Comparison of ENCODE assay signal across 24 cellular contexts in the genomic region with DNA sequence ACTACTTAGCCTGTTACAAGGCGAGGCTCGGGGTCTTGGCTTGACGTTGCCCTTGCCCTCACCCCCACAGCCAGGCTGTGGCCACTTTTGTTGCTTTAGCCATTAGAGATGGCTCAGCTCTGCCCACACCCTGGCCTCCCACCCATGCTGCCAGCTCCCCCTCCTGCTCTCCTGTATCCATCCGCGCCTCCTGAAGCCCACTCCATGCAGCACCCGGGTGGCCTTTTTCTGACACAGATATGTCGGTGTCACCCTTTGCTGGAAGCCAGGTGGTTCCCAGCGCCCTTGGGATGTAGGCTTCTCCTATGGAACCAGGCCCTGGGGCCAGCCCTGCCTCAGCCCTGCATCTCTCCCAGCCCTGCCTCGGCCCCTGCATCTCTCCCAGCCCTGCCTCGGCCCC. TPM values are rescaled to one million over a fixed set of nuclear protein-coding genes. Genes with fewer than 3 reads are reported as not detected.
DNase-seq lines count a peak whose midpoint lies in the region; ATAC-seq, FAIRE-seq and TF ChIP-seq lines count a peak whose summit lies in the region.
"Had no signal": no experiment of that assay in that cellular context is flagged by ENCODE, and none has a peak within 500 bp of the region (broad histone marks: within the 10 kb centered on the region; RNA-seq: fewer than 3 reads in every experiment).

No MANE protein-coding gene starts in this region.

- no peak for TF ChIP-seq CTCF in A549 (IDR thresholded peaks at IDR 0.05)
- no peak; the same call in 1 of the 2 replicates for TF ChIP-seq CTCF in HEK293 (tag by site-specific recombination; IDR thresholded peaks at IDR 0.05)
- no peak for TF ChIP-seq CTCF in Calu3 (IDR thresholded peaks at IDR 0.05; ENCODE audit: unreplicated experiment)
- no peak for TF ChIP-seq CTCF in Caco-2 (IDR thresholded peaks at IDR 0.05; ENCODE audit: insufficient read depth in 1 of 2, low read depth in 1 of 2, low read length in 1 of 2, severe bottlenecking in 1 of 2, unreplicated experiment in 1 of 2)
- no peak for TF ChIP-seq CTCF in left lung (IDR thresholded peaks at IDR 0.05)

- TF ChIP-seq POLR2A in A549 (IDR thresholded peaks at IDR 0.05; ENCODE audit: low read length) = no peak

- no peak overlapping the region for H2AFZ ChIP-seq in neuronal stem cell (ENCODE audit: low read length)

- intact Hi-C loops in Calu3 (cut with micrococcal nuclease; ENCODE audit: unreplicated experiment) = no loop called here
- intact Hi-C loops in Caco-2 (cut with micrococcal nuclease; ENCODE audit: unreplicated experiment) = loop anchor here (2.0 kb wide), 1 partner anchor 33 kb away; no protein-coding TSS in a partner anchor
- intact Hi-C loops in left lung (cut with DNase I) = no loop called here

- H3K23ac ChIP-seq in neuronal stem cell (ENCODE audit: low read depth, low read length, poor library complexity) = peak overlapping the region; percentile 55

- peak overlapping the region; percentile 93 for H2BK5ac ChIP-seq in neuronal stem cell (ENCODE audit: low read length)

- no peak overlapping the region for H3K4ac ChIP-seq in neuronal stem cell (ENCODE audit: low read length)

- H2BK120ac ChIP-seq in neuronal stem cell (ENCODE audit: low read depth, low read length) = no peak overlapping the region

- H3K4me2 ChIP-seq in A549 = no peak overlapping the region
- H3K4me2 ChIP-seq in neuronal stem cell (ENCODE audit: insufficient read depth, low read length, poor library complexity, severe bottlenecking) = no peak overlapping the region
- H3K4me2 ChIP-seq: KMS-11, SK-N-SH had no signal

- TF ChIP-seq RAD21 in A549 (conservative IDR thresholded peaks at IDR 0.05 in 1 of 2, IDR thresholded peaks at IDR 0.05 in 1 of 2) = no peak

- no peak overlapping the region for H4K91ac ChIP-seq in neuronal stem cell (ENCODE audit: low read depth, low read length, poor library complexity)

- H3K4me3 ChIP-seq in A549 (no peak overlapping the region), HEK293 (ENCODE audit: low read depth, low read length) (no peak overlapping the region), neuronal stem cell (ENCODE audit: low read length in 2 of 2) (no peak overlapping the region), Caco-2 (ENCODE audit: low read depth, low read length) (no peak overlapping the region), left lung (no peak overlapping the region)

- no peak for TF ChIP-seq EP300 in A549 (IDR thresholded peaks at IDR 0.05)

- peak; percentile 15 to 28 for ATAC-seq in A549
- ATAC-seq in left lung = no peak
- ATAC-seq in GM21619 (IDR thresholded peaks at IDR 0.05; ENCODE audit: unreplicated experiment) = no peak

- peaks cover 0 to 80% of the 10 kb centered on the region in 2 experiments; a peak in 2 of 3 replicates for H3K36me3 ChIP-seq in HEK293 (ENCODE audit: control insufficient read depth in 2 of 2, insufficient read depth in 1 of 2, low read length in 2 of 2)
- peaks cover 32 to 74% of the 10 kb centered on the region in 2 donors for H3K36me3 ChIP-seq in neuronal stem cell (replicated peaks in 1 of 2; ENCODE audit: control insufficient read depth in 2 of 2, insufficient read depth in 2 of 2, low read length in 2 of 2)
- no peaks in the 10 kb centered on the region for H3K36me3 ChIP-seq in Caco-2 (ENCODE audit: control insufficient read depth, insufficient read depth, low read length)
- H3K36me3 ChIP-seq in left lung = peaks cover 0 to 98% of the 10 kb centered on the region in 2 donors

- H3K27me3 ChIP-seq in neuronal stem cell (ENCODE audit: control insufficient read depth in 3 of 3, insufficient read depth in 3 of 3, low read depth in 1 of 3, low read length in 3 of 3) (no peaks in the 10 kb centered on the region), Caco-2 (replicated peaks; ENCODE audit: control insufficient read depth, insufficient read depth, low read length) (no peaks in the 10 kb centered on the region), left lung (no peaks in the 10 kb centered on the region)

- H3K36me3 Mint-ChIP-seq in Calu3 (ENCODE audit: insufficient read depth, unreplicated experiment) = peaks cover 45% of the 10 kb centered on the region
- peaks cover 16% of the 10 kb centered on the region for H3K36me3 Mint-ChIP-seq in Caco-2 (ENCODE audit: insufficient read depth, unreplicated experiment)

- H3K9me3 ChIP-seq in A549 (no peaks in the 10 kb centered on the region), HEK293 (ENCODE audit: control insufficient read depth, insufficient read depth, low read depth, low read length) (no peaks in the 10 kb centered on the region), neuronal stem cell (replicated peaks in 1 of 2; ENCODE audit: control insufficient read depth in 2 of 2, insufficient read depth in 1 of 2, low read depth in 1 of 2, low read length in 2 of 2) (no peaks in the 10 kb centered on the region), Caco-2 (no peaks in the 10 kb centered on the region), left lung (no peaks in the 10 kb centered on the region)
- H3K9me3 ChIP-seq: SK-N-SH had no signal

- H3K4me1 Mint-ChIP-seq in Calu3 (ENCODE audit: low read depth, unreplicated experiment) = no peaks in the 10 kb centered on the region
- H3K4me1 Mint-ChIP-seq in Caco-2 (ENCODE audit: low read depth, unreplicated experiment) = no peaks in the 10 kb centered on the region

- H3K27ac ChIP-seq in A549 (no peak overlapping the region), HEK293 (ENCODE audit: extremely low read depth, low read depth, low read length) (no peak overlapping the region), cingulate gyrus (ENCODE audit: low read depth, low read length) (peak overlapping the region; percentile 19), neuronal stem cell (replicated peaks; ENCODE audit: low read length) (no peak overlapping the region), left lung (no peak overlapping the region)
- H3K27ac ChIP-seq: KMS-11 had no signal

- H3K27ac Mint-ChIP-seq in Calu3 (ENCODE audit: unreplicated experiment) = no peak overlapping the region
- H3K27ac Mint-ChIP-seq in Caco-2 (ENCODE audit: unreplicated experiment) = no peak overlapping the region

- POLR2A ChIA-PET in A549 (lab: Yijun Ruan, JAX) (interaction anchor here (1.3 kb wide), 1 partner anchor 98 kb away, joined by 5 read pairs; a partner anchor contains a TSS), HEK293 (lab: Yijun Ruan, JAX) (interaction anchor here (1.0 to 2.0 kb wide), 2 partner anchors 9 to 28 kb away, joined by 3 to 6 read pairs; a partner anchor contains a TSS), Caco-2 (lab: Charles Lee) (no interaction called here)

- peak overlapping the region; percentile 14 for H3K9ac ChIP-seq in neuronal stem cell (ENCODE audit: low read depth, low read length, poor library complexity)
- H3K9ac ChIP-seq: KMS-11, SK-N-SH had no signal

- no peak overlapping the region for H3K14ac ChIP-seq in neuronal stem cell (ENCODE audit: low read length)

- peak overlapping the region; percentile 93 for H4K8ac ChIP-seq in neuronal stem cell (ENCODE audit: low read depth, low read length)

- CTCF ChIA-PET in A549 (lab: Yijun Ruan, JAX) = interaction anchor here (1.1 to 3.3 kb wide), 10 partner anchors 9 to 83 kb away, joined by 3 to 27 read pairs (median 14); a partner anchor contains a TSS
- CTCF ChIA-PET in HEK293 (lab: Yijun Ruan, JAX) = interaction anchor here (0.5 to 1.2 kb wide), 3 partner anchors 16 to 97 kb away, joined by 3 to 10 read pairs (median 3); no protein-coding TSS in a partner anchor
- CTCF ChIA-PET in Calu3 (lab: Charles Lee) = interaction anchor here (0.8 kb wide), 1 partner anchor 10 kb away, joined by 3 read pairs; a partner anchor contains a TSS
- CTCF ChIA-PET in Caco-2 (lab: Charles Lee) = interaction anchor here (1.0 to 2.4 kb wide), 2 partner anchors 33 to 34 kb away, joined by 5 to 13 read pairs; no protein-coding TSS in a partner anchor

- no peak for FAIRE-seq in A549 (lab: Jason Lieb, UNC)
- FAIRE-seq: GM12891, H1 had no signal

- H3K4me3 Mint-ChIP-seq in Calu3 (ENCODE audit: low read depth, unreplicated experiment) (no peak overlapping the region), Caco-2 (ENCODE audit: unreplicated experiment) (no peak overlapping the region)
- H3K4me3 Mint-ChIP-seq: CD4-positive, alpha-beta memory T cell had no signal

- WGBS in A549 (ENCODE audit: missing lambda C conversion rate) = 93% methylated on average over 10 of the region's 10 CpGs
- WGBS in neuronal stem cell (ENCODE audit: extremely low coverage in 2 of 2, insufficient read length in 2 of 2, insufficient replicate concordance in 1 of 2), 2 donors = no CpG with 5 or more reads among the region's 10 CpGs

- peak overlapping the region; percentile 81 for H2AK5ac ChIP-seq in neuronal stem cell (ENCODE audit: low read depth, low read length)

- H3K9me3 Mint-ChIP-seq in Calu3 (ENCODE audit: low read depth, unreplicated experiment) (no peaks in the 10 kb centered on the region), Caco-2 (ENCODE audit: unreplicated experiment) (no peaks in the 10 kb centered on the region)
- H3K9me3 Mint-ChIP-seq: CD4-positive, alpha-beta memory T cell had no signal

- H3K27me3 Mint-ChIP-seq in Calu3 (ENCODE audit: unreplicated experiment) (no peaks in the 10 kb centered on the region), Caco-2 (ENCODE audit: insufficient read depth, unreplicated experiment) (no peaks in the 10 kb centered on the region)
- H3K27me3 Mint-ChIP-seq: CD4-positive, alpha-beta memory T cell had no signal

- no peak overlapping the region for H2BK12ac ChIP-seq in neuronal stem cell (ENCODE audit: low read length)

- BruUV-seq in Calu3 (replicated peaks; lab: Mats Ljungman, UMichigan) = no TSS peak
- no TSS peak for BruUV-seq in Caco-2 (replicated peaks; lab: Mats Ljungman, UMichigan)

- H3K4me1 ChIP-seq in A549 (no peaks in the 10 kb centered on the region), HEK293 (ENCODE audit: control insufficient read depth, insufficient read depth, low read length) (no peaks in the 10 kb centered on the region), neuronal stem cell (ENCODE audit: control insufficient read depth in 2 of 2, insufficient read depth in 1 of 2, low read depth in 1 of 2, low read length in 2 of 2) (peaks cover 0 to 13% of the 10 kb centered on the region in 2 donors), Caco-2 (no peaks in the 10 kb centered on the region), left lung (no peaks in the 10 kb centered on the region)

- no peak overlapping the region for H2BK15ac ChIP-seq in neuronal stem cell (ENCODE audit: low read length)

- DNase-seq in A549 (ENCODE audit: low read depth in 1 of 2, low spot score in 1 of 2) (no peak), neuronal stem cell (ENCODE audit: low spot score) (no peak), Calu3 (no peak), Caco-2 (no peak), left lung (no peak)
- DNase-seq: CD4-positive, alpha-beta memory T cell; COR-L47; DMS 273 treated with DMSO at 0.1 percent for 48 hours; EL; IMR-90; MM.1S; NCI-H1694; NCI-H2029 treated with DMSO at 0.1 percent for 48 hours; NCI-H2227 treated with DMSO at 0.1 percent for 48 hours; RPMI8226; SHP77 treated with DMSO at 0.1 percent for 48 hours; SK-N-SH had no signal

- H3K79me1 ChIP-seq in neuronal stem cell (ENCODE audit: low read depth, low read length) = peaks cover 2% of the 10 kb centered on the region

- peak overlapping the region; percentile 59 for H3K18ac ChIP-seq in neuronal stem cell (ENCODE audit: low read length)

RNA-seq across cellular contexts. Expression of a gene that starts 9.7 kb away (rescaled TPM):
- 32.6 and 41.7 TPM in 2 replicates for polyA plus RNA-seq in A549 (2011; rRNA removed)
- polyA plus RNA-seq in A549 (2012; cell fraction: cytosol; rRNA removed) = 74.0 and 77.7 TPM in 2 replicates
- 311 and 430 TPM in 2 replicates for polyA plus RNA-seq in A549 (2012; cell fraction: nucleus; rRNA removed)
- 42.0 to 47.3 TPM (median 45.1 TPM) in 3 replicates for polyA plus RNA-seq in A549 (2017; fragmentation: RNase III; extraction: RNeasy Plus Mini Kit Qiagen cat#74134 plus additional on column Dnase treatment)
- 80.5 and 91.2 TPM in 2 replicates for polyA minus RNA-seq in A549 (2011; rRNA and poly(A)+ RNA removed)
- polyA plus RNA-seq in neuronal stem cell (2013, experiment 1 of 2) = 54.6 TPM
- 53.2 TPM for polyA plus RNA-seq in neuronal stem cell (2013, experiment 2 of 2)
- total RNA-seq in Calu3 (2022) = 170 and 194 TPM in 2 replicates
- 109 and 112 TPM in 2 replicates for total RNA-seq in Caco-2 (2022)
- total RNA-seq in left lung = 100 to 1,000 TPM; 116 to 126 TPM

RNA-seq across cellular contexts. Expression of a gene that starts 9.8 kb away (rescaled TPM):
- 28.8 and 34.8 TPM in 2 replicates for polyA plus RNA-seq in A549 (2011; rRNA removed)
- polyA plus RNA-seq in A549 (2012; cell fraction: cytosol; rRNA removed) = 132 and 135 TPM in 2 replicates
- polyA plus RNA-seq in A549 (2012; cell fraction: nucleus; rRNA removed) = 134 and 191 TPM in 2 replicates
- polyA plus RNA-seq in A549 (2017; fragmentation: RNase III; extraction: RNeasy Plus Mini Kit Qiagen cat#74134 plus additional on column Dnase treatment) = 41.4 to 42.3 TPM (median 42.1 TPM) in 3 replicates
- 8.9 and 13.9 TPM in 2 replicates for polyA minus RNA-seq in A549 (2011; rRNA and poly(A)+ RNA removed)
- 28.2 TPM for polyA plus RNA-seq in neuronal stem cell (2013, experiment 1 of 2)
- 27.7 TPM for polyA plus RNA-seq in neuronal stem cell (2013, experiment 2 of 2)
- 32.8 and 33.8 TPM in 2 replicates for total RNA-seq in Calu3 (2022)
- total RNA-seq in Caco-2 (2022) = 34.3 and 38.6 TPM in 2 replicates
- 10 to 100 TPM; 19.4 to 29.8 TPM for total RNA-seq in left lung

RNA-seq across cellular contexts. Expression of a gene that starts 30.7 kb away (rescaled TPM):
- polyA plus RNA-seq in A549 (2011; rRNA removed) (33.1 and 35.0 TPM in 2 replicates), A549 (2017; fragmentation: RNase III; extraction: RNeasy Plus Mini Kit Qiagen cat#74134 plus additional on column Dnase treatment) (27.3 to 32.3 TPM (median 31.0 TPM) in 3 replicates)
- polyA plus RNA-seq in A549 (2012; cell fraction: cytosol; rRNA removed) = 72.4 and 90.6 TPM in 2 replicates
- 67.1 and 86.4 TPM in 2 replicates for polyA plus RNA-seq in A549 (2012; cell fraction: nucleus; rRNA removed)
- 9.9 and 14.4 TPM in 2 replicates for polyA minus RNA-seq in A549 (2011; rRNA and poly(A)+ RNA removed)
- polyA plus RNA-seq in neuronal stem cell (2013, experiment 1 of 2) = 16.0 TPM
- 14.8 TPM for polyA plus RNA-seq in neuronal stem cell (2013, experiment 2 of 2)
- total RNA-seq in Calu3 (2022) (15.7 and 22.0 TPM in 2 replicates), Caco-2 (2022) (21.8 and 26.6 TPM in 2 replicates), left lung (100 to 1,000 TPM; 186 to 349 TPM)

RNA-seq across cellular contexts. Expression of a gene that starts 37.9 kb away (rescaled TPM):
- polyA plus RNA-seq in A549 (2011; rRNA removed) (0.13 and 0.26 TPM in 2 replicates), A549 (2017; fragmentation: RNase III; extraction: RNeasy Plus Mini Kit Qiagen cat#74134 plus additional on column Dnase treatment) (1.0 to 1.6 TPM (median 1.2 TPM) in 3 replicates)
- polyA plus RNA-seq in A549 (2012; cell fraction: cytosol; rRNA removed) = 0.83 and 1.2 TPM in 2 replicates
- polyA plus RNA-seq in A549 (2012; cell fraction: nucleus; rRNA removed) = 7.5 and 11.1 TPM in 2 replicates
- polyA minus RNA-seq in A549 (2011; rRNA and poly(A)+ RNA removed) = not detected in 2 replicates
- 2.0 TPM for polyA plus RNA-seq in neuronal stem cell (2013, experiment 1 of 2)
- 1.7 TPM for polyA plus RNA-seq in neuronal stem cell (2013, experiment 2 of 2)
- total RNA-seq in Calu3 (2022) (1.5 and 4.2 TPM in 2 replicates), Caco-2 (2022) (6.1 and 8.8 TPM in 2 replicates), left lung (1 to 10 TPM in 1 of 2 donors, under 1 TPM in 1; 0.94 to 3.1 TPM)
- total RNA-seq: A172; CD4-positive, alpha-beta memory T cell had no signal
- polyA plus RNA-seq: CD4-positive, alpha-beta memory T cell had no signal

RNA-seq across cellular contexts. Expression of a gene that starts 47.8 kb away (rescaled TPM):
- 15.3 and 17.7 TPM in 2 replicates for polyA plus RNA-seq in A549 (2011; rRNA removed)
- polyA plus RNA-seq in A549 (2012; cell fraction: cytosol; rRNA removed) = 52.2 and 62.7 TPM in 2 replicates
- polyA plus RNA-seq in A549 (2012; cell fraction: nucleus; rRNA removed) = 120 and 183 TPM in 2 replicates
- 32.7 to 35.0 TPM (median 33.8 TPM) in 3 replicates for polyA plus RNA-seq in A549 (2017; fragmentation: RNase III; extraction: RNeasy Plus Mini Kit Qiagen cat#74134 plus additional on column Dnase treatment)
- polyA minus RNA-seq in A549 (2011; rRNA and poly(A)+ RNA removed) = 12.7 and 17.2 TPM in 2 replicates
- 21.3 TPM for polyA plus RNA-seq in neuronal stem cell (2013, experiment 1 of 2)
- 20.9 TPM for polyA plus RNA-seq in neuronal stem cell (2013, experiment 2 of 2)
- total RNA-seq in Calu3 (2022) = 72.4 and 73.1 TPM in 2 replicates
- total RNA-seq in Caco-2 (2022) = 43.7 and 50.4 TPM in 2 replicates
- 10 to 100 TPM; 31.5 to 45.9 TPM for total RNA-seq in left lung

Comparison
In these comparisons a context has a peak if more than half of its experiments do, and no peak if none do; other contexts are left out.
1. ATAC-seq: peak in A549 (2 of 2); none in left lung (single experiment) and GM21619 (single experiment).